Comparison of ENCODE assay signal across 23 cellular contexts in the genomic region with DNA sequence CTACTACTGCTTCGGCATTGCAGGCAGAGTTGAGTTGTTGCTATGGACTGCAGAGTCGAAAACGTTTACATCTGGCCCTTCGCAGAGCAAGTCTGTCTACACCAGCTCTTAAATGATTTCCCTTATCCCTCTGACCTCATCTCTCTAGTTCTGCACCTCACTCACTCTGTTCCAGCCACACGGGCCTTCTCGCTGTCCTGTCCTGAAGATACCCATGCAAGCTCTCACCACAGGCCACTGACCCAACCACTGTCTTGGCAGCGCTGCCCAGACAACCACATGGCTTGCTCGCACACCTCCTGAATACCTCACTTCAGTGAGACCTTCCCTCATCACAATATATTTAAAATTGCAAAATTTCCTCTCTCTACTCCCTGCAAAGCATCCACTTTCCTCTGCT. TPM values are rescaled to one million over a fixed set of nuclear protein-coding genes. Genes with fewer than 3 reads are reported as not detected.
DNase-seq lines count a peak whose midpoint lies in the region; ATAC-seq and TF ChIP-seq lines count a peak whose summit lies in the region.
"Had no signal": no experiment of that assay in that cellular context is flagged by ENCODE, and none has a peak within 500 bp of the region (broad histone marks: within the 10 kb centered on the region; RNA-seq: fewer than 3 reads in every experiment).

No MANE protein-coding gene starts in this region.

- DNase-seq in activated T-cell treated with anti-CD3 and anti-CD28 coated beads, Interleukin-2, amount 50 U/mL, for 72 hours, result no peak
- no peak for DNase-seq in activated T-cell treated with anti-CD3 and anti-CD28 coated beads, Interleukin-2, amount 50 U/mL, for 24 hours
- DNase-seq in chondrocyte (ENCODE audit: low spot score) (no peak), myocyte (ENCODE audit: low read depth) (peak; percentile 46), left colon (no peak), NCI-H2029 (lab: John Stamatoyannopoulos, UW) (no peak), NCI-H1048 (lab: John Stamatoyannopoulos, UW) (no peak)
- DNase-seq: activated CD4-positive, alpha-beta memory T cell treated with anti-CD3 and anti-CD28 coated beads for 36 hours; activated naive CD4-positive, alpha-beta T cell treated with anti-CD3 and anti-CD28 coated beads, Interleukin-2, amount 50 U/mL, for 16 hours; activated T-cell treated with anti-CD3 and anti-CD28 coated beads, Interleukin-2, amount 50 U/mL, for 1 hour; aorta; cerebellar nuclear complex; heart right ventricle; NCI-H1105 treated with DMSO at 0.1 percent for 48 hours; NCI-H2107; NCI-H510A treated with DMSO at 0.1 percent for 48 hours; pancreas; stimulated activated naive CD8-positive, alpha-beta T cell treated with anti-CD3 and anti-CD28 coated beads, Interleukin-15, amount 100 ng/mL, for 72 hours; T-cell; upper lobe of right lung had no signal

- no peak for TF ChIP-seq CTCF in chondrocyte (IDR thresholded peaks at IDR 0.05)

- intact Hi-C loops in left colon (cut with DNase I, micrococcal nuclease), result no loop called here

- ATAC-seq in activated T-cell treated with anti-CD3 and anti-CD28 coated beads, Interleukin-2, amount 50 U/mL, for 72 hours (replicated peaks in 1 of 2), result no peak
- no peak for ATAC-seq in left colon
- ATAC-seq in HG02938 (IDR thresholded peaks at IDR 0.05; ENCODE audit: unreplicated experiment), result no peak
- ATAC-seq: GM12878; pancreas; Right ventricle myocardium inferior; stimulated activated naive CD8-positive, alpha-beta T cell treated with anti-CD3 and anti-CD28 coated beads, Interleukin-15, amount 100 ng/mL, for 72 hours; T-cell had no signal

- H3K4me1 Mint-ChIP-seq in activated T-cell treated with anti-CD3 and anti-CD28 coated beads, Interleukin-2, amount 50 U/mL, for 72 hours (ENCODE audit: low read depth), result peaks cover 59% of the 10 kb centered on the region
- H3K4me1 Mint-ChIP-seq in activated T-cell treated with anti-CD3 and anti-CD28 coated beads, Interleukin-2, amount 50 U/mL, for 24 hours (ENCODE audit: low read depth), result peaks cover 59% of the 10 kb centered on the region
- peaks cover 80% of the 10 kb centered on the region for H3K4me1 Mint-ChIP-seq in chondrocyte (ENCODE audit: low read depth)

- no peaks in the 10 kb centered on the region for H3K27me3 Mint-ChIP-seq in activated T-cell treated with anti-CD3 and anti-CD28 coated beads, Interleukin-2, amount 50 U/mL, for 72 hours (ENCODE audit: low read depth)
- H3K27me3 Mint-ChIP-seq in activated T-cell treated with anti-CD3 and anti-CD28 coated beads, Interleukin-2, amount 50 U/mL, for 24 hours, result no peaks in the 10 kb centered on the region
- H3K27me3 Mint-ChIP-seq in chondrocyte (ENCODE audit: low read depth), result no peaks in the 10 kb centered on the region
- H3K27me3 Mint-ChIP-seq: activated CD4-positive, alpha-beta memory T cell treated with anti-CD3 and anti-CD28 coated beads for 36 hours; stimulated activated naive CD8-positive, alpha-beta T cell treated with anti-CD3 and anti-CD28 coated beads, Interleukin-15, amount 100 ng/mL, for 72 hours; T-cell had no signal

- no peak overlapping the region for H3K4me3 Mint-ChIP-seq in activated T-cell treated with anti-CD3 and anti-CD28 coated beads, Interleukin-2, amount 50 U/mL, for 72 hours
- H3K4me3 Mint-ChIP-seq in activated T-cell treated with anti-CD3 and anti-CD28 coated beads, Interleukin-2, amount 50 U/mL, for 24 hours, result no peak overlapping the region
- H3K4me3 Mint-ChIP-seq in chondrocyte (ENCODE audit: unreplicated experiment), result no peak overlapping the region
- H3K4me3 Mint-ChIP-seq: activated CD4-positive, alpha-beta memory T cell treated with anti-CD3 and anti-CD28 coated beads for 36 hours; stimulated activated naive CD8-positive, alpha-beta T cell treated with anti-CD3 and anti-CD28 coated beads, Interleukin-15, amount 100 ng/mL, for 72 hours; T-cell had no signal

- H3K36me3 Mint-ChIP-seq in activated T-cell treated with anti-CD3 and anti-CD28 coated beads, Interleukin-2, amount 50 U/mL, for 72 hours (ENCODE audit: insufficient read depth in 2 of 2), result no peaks in the 10 kb centered on the region
- H3K36me3 Mint-ChIP-seq in activated T-cell treated with anti-CD3 and anti-CD28 coated beads, Interleukin-2, amount 50 U/mL, for 24 hours (ENCODE audit: low read depth), result peaks cover 34% of the 10 kb centered on the region
- H3K36me3 Mint-ChIP-seq in chondrocyte (ENCODE audit: low read depth), result peaks cover 3% of the 10 kb centered on the region

- H3K27ac Mint-ChIP-seq in activated T-cell treated with anti-CD3 and anti-CD28 coated beads, Interleukin-2, amount 50 U/mL, for 72 hours, result peak overlapping the region; percentile 17
- H3K27ac Mint-ChIP-seq in activated T-cell treated with anti-CD3 and anti-CD28 coated beads, Interleukin-2, amount 50 U/mL, for 24 hours, result no peak overlapping the region
- peak overlapping the region; percentile 68 for H3K27ac Mint-ChIP-seq in chondrocyte (ENCODE audit: unreplicated experiment)
- H3K27ac Mint-ChIP-seq: activated CD4-positive, alpha-beta memory T cell treated with anti-CD3 and anti-CD28 coated beads for 36 hours; stimulated activated naive CD8-positive, alpha-beta T cell treated with anti-CD3 and anti-CD28 coated beads, Interleukin-15, amount 100 ng/mL, for 72 hours had no signal

- H3K9me3 Mint-ChIP-seq in activated T-cell treated with anti-CD3 and anti-CD28 coated beads, Interleukin-2, amount 50 U/mL, for 72 hours, result no peaks in the 10 kb centered on the region
- H3K9me3 Mint-ChIP-seq in activated T-cell treated with anti-CD3 and anti-CD28 coated beads, Interleukin-2, amount 50 U/mL, for 24 hours, result no peaks in the 10 kb centered on the region
- H3K9me3 Mint-ChIP-seq in chondrocyte (ENCODE audit: low read depth), result no peaks in the 10 kb centered on the region
- H3K9me3 Mint-ChIP-seq: activated CD4-positive, alpha-beta memory T cell treated with anti-CD3 and anti-CD28 coated beads for 36 hours; stimulated activated naive CD8-positive, alpha-beta T cell treated with anti-CD3 and anti-CD28 coated beads, Interleukin-15, amount 100 ng/mL, for 72 hours; T-cell had no signal

RNA-seq across cellular contexts. Expression of a gene that starts 31.4 kb away (rescaled TPM):
- total RNA-seq in activated T-cell treated with anti-CD3 and anti-CD28 coated beads, Interleukin-2, amount 50 U/mL, for 72 hours, result 10 to 100 TPM; 14.8 to 27.3 TPM
- total RNA-seq in chondrocyte (54.2 to 56.1 TPM (median 55.0 TPM) in 3 replicates), myocyte (35.8 and 37.3 TPM in 2 replicates), left colon (10 to 100 TPM; 58.1 to 64.8 TPM)
- polyA plus RNA-seq in myocyte (2012), result 28.1 TPM
